In genomic region chr7:13117103-13117502, GRCh38 we compare ENCODE assay signal across 9 cellular contexts.
A peak's percentile ranks its signal among the peaks of the same experiment; 100 is the strongest.
DNase-seq lines count a peak whose midpoint lies in the region; ATAC-seq, FAIRE-seq and TF ChIP-seq lines count a peak whose summit lies in the region.
"Had no signal": no experiment of that assay in that cellular context is flagged by ENCODE, and none has a peak within 500 bp of the region (broad histone marks: within the 10 kb centered on the region; RNA-seq: fewer than 3 reads in every experiment).

No MANE protein-coding gene starts in this region.

- DNase-seq in BJ (ENCODE audit: low read depth) (no peak), astrocyte of the hippocampus (ENCODE audit: low read depth, low spot score) (peak; percentile 44), urothelium cell line (ENCODE audit: low spot score) (no peak), omental fat pad (ENCODE audit: low spot score) (no peak), NOMO-1 (lab: John Stamatoyannopoulos, UW; ENCODE audit: unreplicated experiment in 2 of 2) (no peak)

- H3K4me1 ChIP-seq in HEK293 (ENCODE audit: control insufficient read depth, insufficient read depth, low read length) (no peaks in the 10 kb centered on the region), liver (ENCODE audit: control insufficient read depth in 4 of 4, insufficient read depth in 4 of 4, low read length in 3 of 4) (no peaks in the 10 kb centered on the region)
- H3K4me1 ChIP-seq: gastroesophageal sphincter had no signal

- 13% methylated on average over 2 of the region's 2 CpGs for WGBS in liver

- TF ChIP-seq CTCF in BJ (IDR thresholded peaks at IDR 0.05; ENCODE audit: insufficient read depth, low read depth, low read length) (peak; percentile 48), HEK293 (tag by site-specific recombination; IDR thresholded peaks at IDR 0.05) (no peak), liver (IDR thresholded peaks at IDR 0.05; ENCODE audit: low read depth, low read length, missing input control) (peak; percentile 62), omental fat pad (IDR thresholded peaks at IDR 0.05) (no peak)

- H3K9ac ChIP-seq in liver (ENCODE audit: low read depth in 1 of 2, low read length in 2 of 2) = no peak overlapping the region

- POLR2A ChIA-PET in BJ (lab: Charles Lee) (interaction anchor here (0.6 kb wide), 1 partner anchor 145 kb away, joined by 3 read pairs; no protein-coding TSS in a partner anchor), HEK293 (lab: Yijun Ruan, JAX) (interaction anchor here (1.2 kb wide), 1 partner anchor 430 kb away, joined by 4 read pairs; the partner anchor contains the start of gene ARL4A)

- H3K9me3 ChIP-seq in HEK293 (ENCODE audit: control insufficient read depth, insufficient read depth, low read depth, low read length) = no peaks in the 10 kb centered on the region
- peaks cover 0 to under 1% (median 0%) of the 10 kb centered on the region in 4 donors for H3K9me3 ChIP-seq in liver (ENCODE audit: control insufficient read depth in 4 of 4, low read length in 3 of 4)
- H3K9me3 ChIP-seq: gastroesophageal sphincter had no signal

- no peak overlapping the region for H3K4me3 ChIP-seq in BJ (ENCODE audit: low read depth, low read length)
- no peak overlapping the region for H3K4me3 ChIP-seq in HEK293 (ENCODE audit: low read depth, low read length)
- H3K4me3 ChIP-seq in liver (ENCODE audit: low read depth in 1 of 3, low read length in 3 of 3) = no peak overlapping the region
- H3K4me3 ChIP-seq: gastroesophageal sphincter had no signal

- H3K27ac ChIP-seq in HEK293 (ENCODE audit: extremely low read depth, low read depth, low read length) = no peak overlapping the region
- H3K27ac ChIP-seq in liver (ENCODE audit: low read depth in 1 of 2, low read length in 2 of 2) = no peak overlapping the region
- H3K27ac ChIP-seq: gastroesophageal sphincter had no signal

- peak; percentile 92 to 94 for TF ChIP-seq RAD21 in liver (IDR thresholded peaks at IDR 0.05)

- H3K27me3 ChIP-seq in BJ (ENCODE audit: control insufficient read depth, insufficient read depth, low read length) = no peaks in the 10 kb centered on the region
- H3K27me3 ChIP-seq in liver (ENCODE audit: control insufficient read depth in 4 of 4, insufficient read depth in 4 of 4, low read length in 3 of 4) = no peaks in the 10 kb centered on the region
- H3K27me3 ChIP-seq: gastroesophageal sphincter had no signal

- no peak for ATAC-seq in HG03432 (IDR thresholded peaks at IDR 0.05; ENCODE audit: unreplicated experiment)
- no peak for ATAC-seq in omental fat pad (ENCODE audit: low FRiP score)
- ATAC-seq: gastroesophageal sphincter had no signal

- FAIRE-seq in urothelium cell line (lab: Jason Lieb, UNC) = no peak

- H3K36me3 ChIP-seq in BJ (ENCODE audit: control insufficient read depth, insufficient read depth, low read length) = no peaks in the 10 kb centered on the region
- no peaks in the 10 kb centered on the region for H3K36me3 ChIP-seq in HEK293 (ENCODE audit: control insufficient read depth in 2 of 2, insufficient read depth in 1 of 2, low read length in 2 of 2)
- no peaks in the 10 kb centered on the region for H3K36me3 ChIP-seq in liver (ENCODE audit: control insufficient read depth in 4 of 4, insufficient read depth in 3 of 4, low read depth in 1 of 4, low read length in 3 of 4)
- H3K36me3 ChIP-seq: gastroesophageal sphincter had no signal

- CTCF ChIA-PET in BJ (lab: Yijun Ruan, JAX) (interaction anchor here (8.7 kb wide), 1 partner anchor 431 kb away, joined by 74 read pairs; the partner anchor contains the start of gene ARL4A), HEK293 (lab: Yijun Ruan, JAX) (interaction anchor here (0.7 to 1.6 kb wide), 5 partner anchors 12 to 431 kb away, joined by 3 to 8 read pairs (median 3); no protein-coding TSS in a partner anchor)

TF ChIP-seq in HEK293, 187 proteins besides CTCF, POLR2A, EP300 and RAD21:
- TF ChIP-seq ZNF16 (tag by site-specific recombination; IDR thresholded peaks at IDR 0.05; ENCODE audit: low read depth) (no peak), ZNF654 (tag by site-specific recombination; IDR thresholded peaks at IDR 0.05; ENCODE audit: low read depth) (0 out of 2 replicates have a peak, but pooled peaks have one; percentile 22)

TF ChIP-seq in liver, 16 proteins besides CTCF, POLR2A, EP300 and RAD21:
- no peak for TF ChIP-seq HNF4A (conservative IDR thresholded peaks at IDR 0.05)
- TF ChIP-seq YY1 (IDR thresholded peaks at IDR 0.05) = no peak
- no peak for TF ChIP-seq MAX (IDR thresholded peaks at IDR 0.05)
- TF ChIP-seq TAF1 (conservative IDR thresholded peaks at IDR 0.05) = no peak
- no peak for TF ChIP-seq FOXA1 (IDR thresholded peaks at IDR 0.05)
- no peak for TF ChIP-seq JUND (IDR thresholded peaks at IDR 0.05)
- TF ChIP-seq RXRA (IDR thresholded peaks at IDR 0.05) = no peak
- TF ChIP-seq REST (IDR thresholded peaks at IDR 0.05) = no peak
- TF ChIP-seq ZBTB33 (IDR thresholded peaks at IDR 0.05) = no peak
- no peak for TF ChIP-seq ATF3 (IDR thresholded peaks at IDR 0.05)
- no peak for TF ChIP-seq NR2F2 (IDR thresholded peaks at IDR 0.05)
- TF ChIP-seq EGR1 (IDR thresholded peaks at IDR 0.05; ENCODE audit: low read depth in 2 of 2) = no peak
- TF ChIP-seq GABPA (IDR thresholded peaks at IDR 0.05 in 1 of 2, conservative IDR thresholded peaks at IDR 0.05 in 1 of 2) = no peak
- TF ChIP-seq HNF4G (IDR thresholded peaks at IDR 0.05) = no peak
- no peak for TF ChIP-seq FOXA2 (IDR thresholded peaks at IDR 0.05)
TF ChIP-seq in liver: peak in this region for 0.

Comparison
In these comparisons a context has a peak if more than half of its experiments do, and no peak if none do; other contexts are left out.
1. CTCF ChIP-seq: peak in BJ (single experiment) and liver (single experiment); none in HEK293 (single experiment) and omental fat pad (0 of 3).